In genomic region chr6:24763578-24763977, GRCh38 we compare ENCODE assay signal across 1 cellular context.
TF ChIP-seq lines count a peak whose summit lies in the region.

No MANE protein-coding gene starts in this region.

TF ChIP-seq in HEK293, 187 proteins besides CTCF, POLR2A, EP300 and RAD21 (continued from another document and continues in another):
- TF ChIP-seq PBX3 (CRISPR knock-in tag; IDR thresholded peaks at IDR 0.05) (no peak), ZNF629 (tag by site-specific recombination; IDR thresholded peaks at IDR 0.05) (no peak), ZNF140 (tag by site-specific recombination; IDR thresholded peaks at IDR 0.05) (no peak), ZSCAN23 (tag by site-specific recombination; IDR thresholded peaks at IDR 0.05) (no peak), ZNF670 (tag by site-specific recombination; IDR thresholded peaks at IDR 0.05; ENCODE audit: low read depth) (no peak), ZNF121 (tag by site-specific recombination; IDR thresholded peaks at IDR 0.05) (no peak), SCRT2 (tag by site-specific recombination; IDR thresholded peaks at IDR 0.05) (peak; percentile 61; the same call in 1 of the 2 replicates), MZF1 (tag by site-specific recombination; IDR thresholded peaks at IDR 0.05; ENCODE audit: borderline replicate concordance) (no peak), ZNF221 (tag by site-specific recombination; IDR thresholded peaks at IDR 0.05; ENCODE audit: borderline replicate concordance) (no peak), ZNF747 (tag by site-specific recombination; IDR thresholded peaks at IDR 0.05) (no peak), ZNF692 (tag by site-specific recombination; IDR thresholded peaks at IDR 0.05) (peak; percentile 72), PRDM1 (tag by site-specific recombination; IDR thresholded peaks at IDR 0.05) (peak; percentile 74), TRIM28 (IDR thresholded peaks at IDR 0.05; ENCODE audit: borderline replicate concordance, low read length) (no peak), SETDB1 (IDR thresholded peaks at IDR 0.05; ENCODE audit: insufficient read length, low read length) (no peak), MYNN (tag by site-specific recombination; IDR thresholded peaks at IDR 0.05; ENCODE audit: borderline replicate concordance) (no peak), ZBTB6 (tag by site-specific recombination; IDR thresholded peaks at IDR 0.05) (no peak), HOXC10 (CRISPR knock-in tag; IDR thresholded peaks at IDR 0.05) (no peak), PRDM6 (tag by site-specific recombination; IDR thresholded peaks at IDR 0.05) (no peak), ELK4 (IDR thresholded peaks at IDR 0.05; ENCODE audit: borderline replicate concordance, low read depth, low read length) (no peak), ZNF391 (tag by site-specific recombination; IDR thresholded peaks at IDR 0.05; ENCODE audit: borderline replicate concordance, low read depth) (no peak), ZNF513 (tag by site-specific recombination; IDR thresholded peaks at IDR 0.05) (no peak), ZNF24 (tag by site-specific recombination; IDR thresholded peaks at IDR 0.05) (no peak), ZNF239 (tag by site-specific recombination; IDR thresholded peaks at IDR 0.05) (no peak), ZNF292 (tag by site-specific recombination; IDR thresholded peaks at IDR 0.05; ENCODE audit: borderline replicate concordance, low read depth) (no peak), ZNF596 (tag by site-specific recombination; IDR thresholded peaks at IDR 0.05) (no peak), ZNF658 (tag by site-specific recombination; IDR thresholded peaks at IDR 0.05) (no peak), ZSCAN30 (tag by site-specific recombination; IDR thresholded peaks at IDR 0.05) (no peak), KLF1 (tag by site-specific recombination; IDR thresholded peaks at IDR 0.05) (no peak), FEZF1 (tag by site-specific recombination; IDR thresholded peaks at IDR 0.05) (0 out of 2 replicates have a peak, but pooled peaks have one; percentile 11), ZNF148 (tag by site-specific recombination; IDR thresholded peaks at IDR 0.05; ENCODE audit: borderline replicate concordance) (no peak), REPIN1 (tag by site-specific recombination; IDR thresholded peaks at IDR 0.05; ENCODE audit: low read depth) (no peak), ZNF791 (tag by site-specific recombination; IDR thresholded peaks at IDR 0.05) (no peak), ZNF48 (tag by site-specific recombination; IDR thresholded peaks at IDR 0.05) (no peak), MEIS1 (CRISPR knock-in tag; IDR thresholded peaks at IDR 0.05; ENCODE audit: borderline replicate concordance) (no peak), ZNF155 (tag by site-specific recombination; IDR thresholded peaks at IDR 0.05) (no peak), ZFP37 (tag by site-specific recombination; IDR thresholded peaks at IDR 0.05) (no peak)
- TF ChIP-seq, protein P1, sequence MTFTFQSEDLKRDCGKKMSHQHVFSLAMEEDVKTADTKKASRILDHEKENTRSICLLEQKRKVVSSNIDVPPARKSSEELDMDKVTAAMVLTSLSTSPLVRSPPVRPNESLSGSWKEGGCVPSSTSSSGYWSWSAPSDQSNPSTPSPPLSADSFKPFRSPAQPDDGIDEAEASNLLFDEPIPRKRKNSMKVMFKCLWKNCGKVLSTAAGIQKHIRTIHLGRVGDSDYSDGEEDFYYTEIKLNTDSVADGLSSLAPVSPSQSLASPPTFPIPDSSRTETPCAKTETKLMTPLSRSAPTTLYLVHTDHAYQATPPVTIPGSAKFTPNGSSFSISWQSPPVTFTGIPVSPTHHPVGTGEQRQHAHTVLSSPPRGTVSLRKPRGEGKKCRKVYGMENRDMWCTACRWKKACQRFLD (tag by site-specific recombination; IDR thresholded peaks at IDR 0.05) = no peak
- TF ChIP-seq, protein P2, sequence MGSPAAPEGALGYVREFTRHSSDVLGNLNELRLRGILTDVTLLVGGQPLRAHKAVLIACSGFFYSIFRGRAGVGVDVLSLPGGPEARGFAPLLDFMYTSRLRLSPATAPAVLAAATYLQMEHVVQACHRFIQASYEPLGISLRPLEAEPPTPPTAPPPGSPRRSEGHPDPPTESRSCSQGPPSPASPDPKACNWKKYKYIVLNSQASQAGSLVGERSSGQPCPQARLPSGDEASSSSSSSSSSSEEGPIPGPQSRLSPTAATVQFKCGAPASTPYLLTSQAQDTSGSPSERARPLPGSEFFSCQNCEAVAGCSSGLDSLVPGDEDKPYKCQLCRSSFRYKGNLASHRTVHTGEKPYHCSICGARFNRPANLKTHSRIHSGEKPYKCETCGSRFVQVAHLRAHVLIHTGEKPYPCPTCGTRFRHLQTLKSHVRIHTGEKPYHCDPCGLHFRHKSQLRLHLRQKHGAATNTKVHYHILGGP (tag by site-specific recombination; IDR thresholded peaks at IDR 0.05) = no peak
- TF ChIP-seq, protein P3, sequence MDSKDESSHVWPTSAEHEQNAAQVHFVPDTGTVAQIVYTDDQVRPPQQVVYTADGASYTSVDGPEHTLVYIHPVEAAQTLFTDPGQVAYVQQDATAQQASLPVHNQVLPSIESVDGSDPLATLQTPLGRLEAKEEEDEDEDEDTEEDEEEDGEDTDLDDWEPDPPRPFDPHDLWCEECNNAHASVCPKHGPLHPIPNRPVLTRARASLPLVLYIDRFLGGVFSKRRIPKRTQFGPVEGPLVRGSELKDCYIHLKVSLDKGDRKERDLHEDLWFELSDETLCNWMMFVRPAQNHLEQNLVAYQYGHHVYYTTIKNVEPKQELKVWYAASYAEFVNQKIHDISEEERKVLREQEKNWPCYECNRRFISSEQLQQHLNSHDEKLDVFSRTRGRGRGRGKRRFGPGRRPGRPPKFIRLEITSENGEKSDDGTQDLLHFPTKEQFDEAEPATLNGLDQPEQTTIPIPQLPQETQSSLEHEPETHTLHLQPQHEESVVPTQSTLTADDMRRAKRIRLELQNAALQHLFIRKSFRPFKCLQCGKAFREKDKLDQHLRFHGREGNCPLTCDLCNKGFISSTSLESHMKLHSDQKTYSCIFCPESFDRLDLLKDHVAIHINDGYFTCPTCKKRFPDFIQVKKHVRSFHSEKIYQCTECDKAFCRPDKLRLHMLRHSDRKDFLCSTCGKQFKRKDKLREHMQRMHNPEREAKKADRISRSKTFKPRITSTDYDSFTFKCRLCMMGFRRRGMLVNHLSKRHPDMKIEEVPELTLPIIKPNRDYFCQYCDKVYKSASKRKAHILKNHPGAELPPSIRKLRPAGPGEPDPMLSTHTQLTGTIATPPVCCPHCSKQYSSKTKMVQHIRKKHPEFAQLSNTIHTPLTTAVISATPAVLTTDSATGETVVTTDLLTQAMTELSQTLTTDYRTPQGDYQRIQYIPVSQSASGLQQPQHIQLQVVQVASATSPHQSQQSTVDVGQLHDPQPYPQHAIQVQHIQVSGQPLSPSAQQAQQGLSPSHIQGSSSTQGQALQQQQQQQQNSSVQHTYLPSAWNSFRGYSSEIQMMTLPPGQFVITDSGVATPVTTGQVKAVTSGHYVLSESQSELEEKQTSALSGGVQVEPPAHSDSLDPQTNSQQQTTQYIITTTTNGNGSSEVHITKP (tag by site-specific recombination; IDR thresholded peaks at IDR 0.05) = 0 out of 2 replicates have a peak, but pooled peaks have one; percentile 57
- TF ChIP-seq, protein P4, sequence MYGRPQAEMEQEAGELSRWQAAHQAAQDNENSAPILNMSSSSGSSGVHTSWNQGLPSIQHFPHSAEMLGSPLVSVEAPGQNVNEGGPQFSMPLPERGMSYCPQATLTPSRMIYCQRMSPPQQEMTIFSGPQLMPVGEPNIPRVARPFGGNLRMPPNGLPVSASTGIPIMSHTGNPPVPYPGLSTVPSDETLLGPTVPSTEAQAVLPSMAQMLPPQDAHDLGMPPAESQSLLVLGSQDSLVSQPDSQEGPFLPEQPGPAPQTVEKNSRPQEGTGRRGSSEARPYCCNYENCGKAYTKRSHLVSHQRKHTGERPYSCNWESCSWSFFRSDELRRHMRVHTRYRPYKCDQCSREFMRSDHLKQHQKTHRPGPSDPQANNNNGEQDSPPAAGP (tag by site-specific recombination; IDR thresholded peaks at IDR 0.05) = no peak
- TF ChIP-seq, protein P5, sequence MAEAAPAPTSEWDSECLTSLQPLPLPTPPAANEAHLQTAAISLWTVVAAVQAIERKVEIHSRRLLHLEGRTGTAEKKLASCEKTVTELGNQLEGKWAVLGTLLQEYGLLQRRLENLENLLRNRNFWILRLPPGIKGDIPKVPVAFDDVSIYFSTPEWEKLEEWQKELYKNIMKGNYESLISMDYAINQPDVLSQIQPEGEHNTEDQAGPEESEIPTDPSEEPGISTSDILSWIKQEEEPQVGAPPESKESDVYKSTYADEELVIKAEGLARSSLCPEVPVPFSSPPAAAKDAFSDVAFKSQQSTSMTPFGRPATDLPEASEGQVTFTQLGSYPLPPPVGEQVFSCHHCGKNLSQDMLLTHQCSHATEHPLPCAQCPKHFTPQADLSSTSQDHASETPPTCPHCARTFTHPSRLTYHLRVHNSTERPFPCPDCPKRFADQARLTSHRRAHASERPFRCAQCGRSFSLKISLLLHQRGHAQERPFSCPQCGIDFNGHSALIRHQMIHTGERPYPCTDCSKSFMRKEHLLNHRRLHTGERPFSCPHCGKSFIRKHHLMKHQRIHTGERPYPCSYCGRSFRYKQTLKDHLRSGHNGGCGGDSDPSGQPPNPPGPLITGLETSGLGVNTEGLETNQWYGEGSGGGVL (tag by site-specific recombination; IDR thresholded peaks at IDR 0.05) = 0 out of 2 replicates have a peak, but pooled peaks have one; percentile 19
